18 cellular contexts compared by ENCODE assay signal in the genomic region with DNA sequence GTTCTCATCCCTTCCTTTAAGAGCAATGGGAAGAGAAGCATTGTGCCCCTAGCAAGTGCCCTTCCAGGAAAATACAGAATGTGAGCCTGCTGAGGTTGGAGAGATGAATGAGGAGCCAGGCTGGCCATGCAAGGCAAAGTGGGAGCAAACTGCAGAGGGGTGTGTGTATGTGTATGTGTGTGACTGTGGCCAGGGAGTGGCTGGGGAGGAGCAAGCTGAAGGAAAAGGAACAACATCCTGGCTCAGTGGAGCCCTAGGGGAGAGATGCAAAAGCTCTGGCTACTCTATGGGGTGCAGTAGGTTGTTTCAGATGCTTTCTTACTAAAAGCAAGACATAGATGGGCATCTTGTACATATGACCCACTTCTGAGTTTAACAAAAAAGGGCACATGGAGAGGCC. TPM values are rescaled to one million over a fixed set of nuclear protein-coding genes. Genes with fewer than 3 reads are reported as not detected.
DNase-seq lines count a peak whose midpoint lies in the region; ATAC-seq and TF ChIP-seq lines count a peak whose summit lies in the region.
"Had no signal": no experiment of that assay in that cellular context is flagged by ENCODE, and none has a peak within 500 bp of the region (broad histone marks: within the 10 kb centered on the region; RNA-seq: fewer than 3 reads in every experiment).

No MANE protein-coding gene starts in this region.

- H3K36me3 Mint-ChIP-seq in chondrocyte (ENCODE audit: low read depth) (peaks cover 29% of the 10 kb centered on the region), naive B cell (peaks cover 25 to 31% of the 10 kb centered on the region in 2 donors)

- no peak overlapping the region for H3K4me3 Mint-ChIP-seq in chondrocyte (ENCODE audit: unreplicated experiment)
- H3K4me3 Mint-ChIP-seq in naive B cell: peak overlapping the region in 7 of 8 donors; percentile 17 to 86 (median 66)
- H3K4me3 Mint-ChIP-seq: CD4-positive, CD25-positive, alpha-beta regulatory T cell had no signal

- ATAC-seq in naive B cell (ENCODE audit: low read depth in 2 of 2): no peak

- H3K9me3 ChIP-seq in DOHH2 (ENCODE audit: control insufficient read depth, insufficient read depth, low read length) (no peaks in the 10 kb centered on the region), BE2C (no peaks in the 10 kb centered on the region; the same call in 1 of the 2 replicates)
- H3K9me3 ChIP-seq: HAP-1 had no signal

- H3F3A ChIP-seq in DOHH2 (ENCODE audit: control insufficient read depth, insufficient read depth): peaks cover 35% of the 10 kb centered on the region

- H3K27me3 ChIP-seq in DOHH2 (ENCODE audit: control insufficient read depth, low read length) (no peaks in the 10 kb centered on the region), BE2C (no peaks in the 10 kb centered on the region; the same call in 1 of the 2 replicates)

- no peaks in the 10 kb centered on the region for H4K20me1 ChIP-seq in DOHH2 (ENCODE audit: control insufficient read depth, insufficient read depth, low read depth, low read length)

- H3K27me3 Mint-ChIP-seq in chondrocyte (ENCODE audit: low read depth) (no peaks in the 10 kb centered on the region), naive B cell (no peaks in the 10 kb centered on the region)
- H3K27me3 Mint-ChIP-seq: CD4-positive, CD25-positive, alpha-beta regulatory T cell had no signal

- peak overlapping the region; percentile 95 for H3K4me2 ChIP-seq in DOHH2 (ENCODE audit: low read length)
- H3K4me2 ChIP-seq: KMS-11 had no signal

- peak overlapping the region; percentile 70 for H3K4me3 ChIP-seq in DOHH2 (ENCODE audit: low read length)
- H3K4me3 ChIP-seq in BE2C (ENCODE audit: low read depth, low read length): no peak overlapping the region
- H3K4me3 ChIP-seq: GM12878, HAP-1 had no signal

- H3K9me2 ChIP-seq in DOHH2 (replicated peaks; ENCODE audit: control insufficient read depth, low read length): no peaks in the 10 kb centered on the region

- H3K27ac Mint-ChIP-seq in chondrocyte (ENCODE audit: unreplicated experiment) (peak overlapping the region; percentile 5), naive B cell (peak overlapping the region in 2 of 6 donors; percentile 62 to 89)

- DNase-seq in NCI-H69 (lab: John Stamatoyannopoulos, UW) (peak; percentile 4), chondrocyte (ENCODE audit: low spot score) (no peak), naive B cell (no peak), BE2C (no peak), pons (ENCODE audit: low spot score) (no peak), T1000 (lab: John Stamatoyannopoulos, UW) (no peak), SHP77 treated with DMSO at 0.1 percent for 48 hours (lab: John Stamatoyannopoulos, UW) (no peak)
- DNase-seq: CD4-positive, CD25-positive, alpha-beta regulatory T cell; DMS79; NCI-H1694 treated with DMSO at 0.1 percent for 48 hours; NCI-H2081 treated with DMSO at 0.1 percent for 48 hours; NCI-H2171 treated with DMSO at 0.1 percent for 48 hours; NCI-H446; NCI-H526 had no signal

- no peak for TF ChIP-seq CTCF in DOHH2 (IDR thresholded peaks at IDR 0.05; ENCODE audit: low read depth, low read length, poor library complexity, severe bottlenecking)
- no peak for TF ChIP-seq CTCF in chondrocyte (IDR thresholded peaks at IDR 0.05)
- no peak for TF ChIP-seq CTCF in BE2C (IDR thresholded peaks at IDR 0.05; ENCODE audit: low read depth, low read length)

- H3K4me1 Mint-ChIP-seq in chondrocyte (ENCODE audit: low read depth) (peaks cover 82% of the 10 kb centered on the region), naive B cell (peaks cover 58 to 83% (median 73%) of the 10 kb centered on the region in 3 donors)

- H3K36me3 ChIP-seq in DOHH2 (ENCODE audit: control insufficient read depth, low read length): peaks cover 84% of the 10 kb centered on the region
- no peaks in the 10 kb centered on the region for H3K36me3 ChIP-seq in BE2C
- H3K36me3 ChIP-seq: HAP-1 had no signal

- H3K79me2 ChIP-seq in DOHH2 (ENCODE audit: control insufficient read depth, low read length): peaks cover 97% of the 10 kb centered on the region

- H3K4me1 ChIP-seq in DOHH2 (ENCODE audit: control insufficient read depth, low read length) (peaks cover 95% of the 10 kb centered on the region), BE2C (no peaks in the 10 kb centered on the region)
- H3K4me1 ChIP-seq: HAP-1 had no signal

- H3K9me3 Mint-ChIP-seq in chondrocyte (ENCODE audit: low read depth) (peaks cover 4% of the 10 kb centered on the region), naive B cell (no peaks in the 10 kb centered on the region)

- peak overlapping the region; percentile 98 for H3K27ac ChIP-seq in DOHH2 (ENCODE audit: low read depth, low read length)
- H3K27ac ChIP-seq: KMS-11 had no signal

RNA-seq across cellular contexts. Expression of a gene that starts 20.6 kb away (rescaled TPM):
- 206 to 249 TPM (median 220 TPM) in 3 replicates for total RNA-seq in chondrocyte
- polyA plus RNA-seq in naive B cell (ENCODE audit: low read depth in 6 of 6): 100 to 1,000 TPM; 441 to 620 (median 523) TPM
- 5.4 TPM for polyA plus RNA-seq in BE2C (2012; ENCODE audit: insufficient read depth, insufficient read length, low read depth)
